In the genomic region with DNA sequence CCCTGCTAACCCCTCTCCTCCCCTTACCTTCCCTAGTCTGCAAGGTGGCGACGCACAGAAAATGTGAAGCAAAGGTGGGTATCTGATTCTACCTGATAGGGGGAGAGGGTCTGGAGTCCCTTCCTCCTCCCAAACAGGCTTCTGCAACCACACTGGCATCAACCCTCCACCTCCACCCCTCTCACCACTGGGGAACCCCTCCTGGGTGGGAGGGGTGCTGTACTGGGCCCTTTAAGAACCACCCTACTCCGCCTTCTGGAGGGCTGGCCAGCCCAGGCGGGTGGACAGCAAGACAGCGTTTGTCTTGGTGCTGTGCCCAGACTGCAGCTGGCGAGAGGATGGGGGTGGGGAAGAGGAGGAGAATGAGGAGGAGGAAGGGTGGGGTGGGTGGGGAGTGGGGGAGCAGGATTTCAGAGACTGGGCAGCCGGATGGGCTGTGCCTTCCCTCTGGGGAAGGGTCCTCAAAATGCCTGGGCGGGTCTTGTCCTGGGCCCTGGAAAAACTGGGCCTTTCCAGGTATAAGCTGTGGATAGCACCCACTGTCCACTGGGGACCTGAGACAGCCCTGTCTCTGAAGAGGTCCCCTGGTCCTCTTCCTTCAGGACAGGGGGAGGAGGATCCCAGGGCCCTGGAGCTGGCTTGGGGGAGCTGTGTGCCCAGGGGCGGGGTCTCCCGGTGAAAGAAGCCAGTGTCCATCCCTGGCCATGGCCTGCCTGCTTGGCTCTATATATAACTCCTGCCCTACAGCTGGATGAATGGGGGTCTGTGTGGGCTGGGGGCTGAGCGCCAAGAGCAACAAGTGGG, we compare ENCODE assay signal across 8 cellular contexts. TPM values are rescaled to one million over a fixed set of nuclear protein-coding genes. Genes with fewer than 3 reads are reported as not detected.
DNase-seq lines count a peak whose midpoint lies in the region; ATAC-seq and TF ChIP-seq lines count a peak whose summit lies in the region.

No MANE protein-coding gene starts in this region.

- no peak overlapping the region for H3K14ac ChIP-seq in trophoblast cell (ENCODE audit: low read length)

- H3K27me3 ChIP-seq in Caco-2 (replicated peaks; ENCODE audit: control insufficient read depth, insufficient read depth, low read length) (no peaks in the 10 kb centered on the region), parathyroid adenoma (ENCODE audit: control insufficient read depth, insufficient read depth, low read length) (no peaks in the 10 kb centered on the region), trophoblast cell (ENCODE audit: insufficient read depth, low read length) (no peaks in the 10 kb centered on the region)

- no TSS peak for BruUV-seq in Caco-2 (replicated peaks; lab: Mats Ljungman, UMichigan)

- DNase-seq in Caco-2 (peak in 1 of 2 experiments; percentile 29), RPMI8226 (peak; percentile 44), fibroblast of villous mesenchyme (ENCODE audit: low read depth) (peak; percentile 86), trophoblast cell (no peak), NCI-H1436 (lab: John Stamatoyannopoulos, UW) (no peak)

- H3K4me2 ChIP-seq in parathyroid adenoma (ENCODE audit: low read length) = peak overlapping the region; percentile 88
- no peak overlapping the region for H3K4me2 ChIP-seq in trophoblast cell (ENCODE audit: low read length)

- intact Hi-C loops in Caco-2 (cut with micrococcal nuclease; ENCODE audit: unreplicated experiment) = no loop called here

- H3K79me2 ChIP-seq in parathyroid adenoma = peaks cover 14% of the 10 kb centered on the region
- no peaks in the 10 kb centered on the region for H3K79me2 ChIP-seq in trophoblast cell (ENCODE audit: control insufficient read depth, insufficient read depth, low read length, poor library complexity)

- peaks cover 11% of the 10 kb centered on the region for H3K79me1 ChIP-seq in trophoblast cell (ENCODE audit: low read length)

- no peak overlapping the region for H3K4ac ChIP-seq in trophoblast cell (ENCODE audit: low read depth, low read length)

- no peak for TF ChIP-seq CTCF in Caco-2 (IDR thresholded peaks at IDR 0.05; ENCODE audit: insufficient read depth in 1 of 2, low read depth in 1 of 2, low read length in 1 of 2, severe bottlenecking in 1 of 2, unreplicated experiment in 1 of 2)
- no peak for TF ChIP-seq CTCF in fibroblast of villous mesenchyme (IDR thresholded peaks at IDR 0.05; ENCODE audit: insufficient read depth, low read depth, low read length)
- no peak for TF ChIP-seq CTCF in parathyroid adenoma (IDR thresholded peaks at IDR 0.05)

- no peak for ATAC-seq in GM21367 (IDR thresholded peaks at IDR 0.05; ENCODE audit: unreplicated experiment)
- no peak for ATAC-seq in GM19324 (IDR thresholded peaks at IDR 0.05; ENCODE audit: low FRiP score, unreplicated experiment)

- H3K27me3 Mint-ChIP-seq in Caco-2 (ENCODE audit: insufficient read depth, unreplicated experiment) = no peaks in the 10 kb centered on the region

- POLR2A ChIA-PET in Caco-2 (lab: Charles Lee) = no interaction called here

- H3K18ac ChIP-seq in trophoblast cell (ENCODE audit: low read length) = no peak overlapping the region

- H2AK5ac ChIP-seq in trophoblast cell (ENCODE audit: low read length) = no peak overlapping the region

- peak overlapping the region; percentile 69 for H3K27ac Mint-ChIP-seq in Caco-2 (ENCODE audit: unreplicated experiment)

- H3K4me3 Mint-ChIP-seq in Caco-2 (ENCODE audit: unreplicated experiment) = peak overlapping the region; percentile 14

- H2BK120ac ChIP-seq in trophoblast cell (ENCODE audit: insufficient read depth, low read length, poor library complexity) = no peak overlapping the region

- H4K8ac ChIP-seq in trophoblast cell (ENCODE audit: low read depth, low read length) = no peak overlapping the region

- H3K4me1 Mint-ChIP-seq in Caco-2 (ENCODE audit: low read depth, unreplicated experiment) = peaks cover 23% of the 10 kb centered on the region

- H3K23ac ChIP-seq in trophoblast cell (ENCODE audit: low read length) = no peak overlapping the region

- no peak overlapping the region for H2AFZ ChIP-seq in parathyroid adenoma
- no peak overlapping the region for H2AFZ ChIP-seq in trophoblast cell (ENCODE audit: insufficient read depth, low read length, poor library complexity)

- peaks cover 20% of the 10 kb centered on the region for H3K36me3 Mint-ChIP-seq in Caco-2 (ENCODE audit: insufficient read depth, unreplicated experiment)

- CTCF ChIA-PET in Caco-2 (lab: Charles Lee) = interaction anchor here (0.7 to 2.1 kb wide), 2 partner anchors 14 to 47 kb away, joined by 5 to 8 read pairs; a partner anchor contains a TSS

- H3K9me3 Mint-ChIP-seq in Caco-2 (ENCODE audit: unreplicated experiment) = no peaks in the 10 kb centered on the region

- peak overlapping the region; percentile 100 for H3K27ac ChIP-seq in parathyroid adenoma
- no peak overlapping the region for H3K27ac ChIP-seq in trophoblast cell (ENCODE audit: low read depth, low read length)

- H3K36me3 ChIP-seq in Caco-2 (ENCODE audit: control insufficient read depth, insufficient read depth, low read length) (no peaks in the 10 kb centered on the region), parathyroid adenoma (ENCODE audit: control insufficient read depth, insufficient read depth, low read length) (no peaks in the 10 kb centered on the region), trophoblast cell (ENCODE audit: control insufficient read depth in 1 of 2, insufficient read depth in 2 of 2, low read length in 2 of 2) (no peaks in the 10 kb centered on the region)

- H3K9me3 ChIP-seq in Caco-2 = no peaks in the 10 kb centered on the region
- no peaks in the 10 kb centered on the region for H3K9me3 ChIP-seq in parathyroid adenoma (ENCODE audit: control insufficient read depth, low read length)
- H3K9me3 ChIP-seq in trophoblast cell (ENCODE audit: insufficient read depth, low read depth, low read length) = no peaks in the 10 kb centered on the region

- H4K12ac ChIP-seq in trophoblast cell (ENCODE audit: low read depth, low read length) = no peak overlapping the region

- no peak overlapping the region for H2BK5ac ChIP-seq in trophoblast cell (ENCODE audit: low read depth, low read length, poor library complexity)

- H3K4me3 ChIP-seq in Caco-2 (ENCODE audit: low read depth, low read length) (no peak overlapping the region), fibroblast of villous mesenchyme (ENCODE audit: low read depth, low read length) (peak overlapping the region; percentile 89), parathyroid adenoma (ENCODE audit: low read depth, low read length) (peak overlapping the region; percentile 70), trophoblast cell (ENCODE audit: low read depth, low read length) (no peak overlapping the region)

- H2BK12ac ChIP-seq in trophoblast cell (ENCODE audit: low read length) = no peak overlapping the region

- H4K91ac ChIP-seq in trophoblast cell (ENCODE audit: low read depth, low read length) = no peak overlapping the region

- no peak overlapping the region for H3K9ac ChIP-seq in parathyroid adenoma
- no peak overlapping the region for H3K9ac ChIP-seq in trophoblast cell (ENCODE audit: low read length)

- peaks cover 57% of the 10 kb centered on the region for H3K4me1 ChIP-seq in Caco-2
- H3K4me1 ChIP-seq in parathyroid adenoma = peaks cover 58% of the 10 kb centered on the region
- peaks cover 46 to 52% of the 10 kb centered on the region in 2 experiments for H3K4me1 ChIP-seq in trophoblast cell (ENCODE audit: control insufficient read depth in 1 of 2, insufficient read depth in 2 of 2, low read length in 2 of 2)

- no CpG with 5 or more reads among the region's 11 CpGs for WGBS in trophoblast cell (ENCODE audit: extremely low coverage, insufficient coverage, insufficient read length)

RNA-seq across cellular contexts. Expression of a gene that starts 2.8 kb away (rescaled TPM):
- 2.4 and 4.4 TPM in 2 replicates for total RNA-seq in Caco-2 (2022)
- 36.7 and 46.1 TPM in 2 replicates for total RNA-seq in fibroblast of villous mesenchyme
- polyA plus RNA-seq in trophoblast cell (2013) = 2.8 and 5.7 TPM in 2 replicates

RNA-seq across cellular contexts. Expression of a gene that starts 26.6 kb away (rescaled TPM):
- total RNA-seq in Caco-2 (2022) (8.2 and 8.8 TPM in 2 replicates), fibroblast of villous mesenchyme (17.4 and 19.4 TPM in 2 replicates)
- 7.1 and 7.5 TPM in 2 replicates for polyA plus RNA-seq in trophoblast cell (2013)

RNA-seq across cellular contexts. Expression of a gene that starts 44.8 kb away (rescaled TPM):
- total RNA-seq in Caco-2 (2022) (34.7 and 43.3 TPM in 2 replicates), fibroblast of villous mesenchyme (277 and 396 TPM in 2 replicates)
- 0.07 and 0.12 TPM in 2 replicates for polyA plus RNA-seq in trophoblast cell (2013)

RNA-seq across cellular contexts. Expression of a gene that starts 46.4 kb away (rescaled TPM):
- total RNA-seq in Caco-2 (2022) = 445 and 452 TPM in 2 replicates
- total RNA-seq in fibroblast of villous mesenchyme = 838 and 849 TPM in 2 replicates
- polyA plus RNA-seq in trophoblast cell (2013) = 342 and 356 TPM in 2 replicates

RNA-seq across cellular contexts. Expression of a gene that starts 50.7 kb away (rescaled TPM):
- total RNA-seq in Caco-2 (2022) (6.5 and 9.7 TPM in 2 replicates), fibroblast of villous mesenchyme (not detected in 2 replicates)
- not detected in 2 replicates for polyA plus RNA-seq in trophoblast cell (2013)

Comparison
In these comparisons a context has a peak if more than half of its experiments do, and no peak if none do; other contexts are left out.
1. DNase-seq: peak in RPMI8226 (single experiment) and fibroblast of villous mesenchyme (single experiment); none in trophoblast cell (0 of 2) and NCI-H1436 (single experiment).
2. H3K4me3 ChIP-seq: peak in fibroblast of villous mesenchyme (single experiment) and parathyroid adenoma (single experiment); none in Caco-2 (single experiment) and trophoblast cell (single experiment).